ENCODE assay signal across 20 cellular contexts in genomic region chr20:1876217-1876921, GRCh38. TPM values are rescaled to one million over a fixed set of nuclear protein-coding genes. Genes with fewer than 3 reads are reported as not detected.
A peak's percentile ranks its signal among the peaks of the same experiment; 100 is the strongest.
DNase-seq lines count a peak whose midpoint lies in the region; ATAC-seq and TF ChIP-seq lines count a peak whose summit lies in the region.
"Had no signal": no experiment of that assay in that cellular context is flagged by ENCODE, and none has a peak within 500 bp of the region (broad histone marks: within the 10 kb centered on the region; RNA-seq: fewer than 3 reads in every experiment).

No MANE protein-coding gene starts in this region.

- H3K9me3 ChIP-seq in BE2C: no peaks in the 10 kb centered on the region
- H3K9me3 ChIP-seq: BLaER1, HAP-1, tibial artery had no signal

- BruUV-seq in Calu3 (replicated peaks; lab: Mats Ljungman, UMichigan): no TSS peak

- H3K9me3 Mint-ChIP-seq in Calu3 (ENCODE audit: low read depth, unreplicated experiment): no peaks in the 10 kb centered on the region
- H3K9me3 Mint-ChIP-seq: activated T-helper 1 cell treated with anti-CD3 and anti-CD28 coated beads, Interleukin-12 subunit alpha, Interleukin-12 subunit beta, Interleukin-2, Interleukin-4 antibody, amounts not matched to agents 30 ng/mL and 10 ng/mL and 1 ng/mL, durations not matched to agents 14 hours and 24 hours and 36 hours; neural progenitor cell; stimulated activated memory B cell treated with anti-CD40 and anti-IgM and Interleukin-4, amounts not matched to agents 10 μg/mL and 1 μg/mL and 100 μg/mL, for 72 hours had no signal

- H3K4me3 Mint-ChIP-seq in Calu3 (ENCODE audit: low read depth, unreplicated experiment): no peak overlapping the region
- H3K4me3 Mint-ChIP-seq: activated T-helper 1 cell treated with anti-CD3 and anti-CD28 coated beads, Interleukin-12 subunit alpha, Interleukin-12 subunit beta, Interleukin-2, Interleukin-4 antibody, amounts not matched to agents 30 ng/mL and 10 ng/mL and 1 ng/mL, durations not matched to agents 14 hours and 24 hours and 36 hours; neural progenitor cell; stimulated activated memory B cell treated with anti-CD40 and anti-IgM and Interleukin-4, amounts not matched to agents 10 μg/mL and 1 μg/mL and 100 μg/mL, for 72 hours had no signal

- H3K4me3 ChIP-seq in BE2C (ENCODE audit: low read depth, low read length): no peak overlapping the region
- H3K4me3 ChIP-seq: BLaER1, cardiac muscle cell, HAP-1, neural progenitor cell, tibial artery had no signal

- CTCF ChIA-PET in Calu3 (lab: Charles Lee): no interaction called here

- H3K27me3 Mint-ChIP-seq in Calu3 (ENCODE audit: unreplicated experiment): no peaks in the 10 kb centered on the region
- H3K27me3 Mint-ChIP-seq: stimulated activated memory B cell treated with anti-CD40 and anti-IgM and Interleukin-4, amounts not matched to agents 10 μg/mL and 1 μg/mL and 100 μg/mL, for 72 hours had no signal

- no peaks in the 10 kb centered on the region for H3K4me1 ChIP-seq in BE2C
- H3K4me1 ChIP-seq: HAP-1, neural progenitor cell had no signal

- peak; percentile 10 for DNase-seq in BE2C
- DNase-seq in Calu3: peak; percentile 54
- DNase-seq in NCI-H69 (lab: John Stamatoyannopoulos, UW): peak; percentile 87
- DNase-seq in caudate nucleus (lab: John Stamatoyannopoulos, UW): no peak
- no peak for DNase-seq in cerebellum (ENCODE audit: low spot score)
- no peak for DNase-seq in NCI-H1092 treated with DMSO at 0.1 percent for 48 hours (lab: John Stamatoyannopoulos, UW)
- DNase-seq: activated CD8-positive, alpha-beta memory T cell treated with anti-CD3 and anti-CD28 coated beads for 24 hours; effector CD4-positive, alpha-beta T cell; midbrain; NCI-H187 treated with DMSO at 0.1 percent for 48 hours; NCI-H524; tibial artery had no signal

- H3K4me1 Mint-ChIP-seq in Calu3 (ENCODE audit: low read depth, unreplicated experiment): peaks cover 27% of the 10 kb centered on the region

- H3K36me3 ChIP-seq in BE2C: no peaks in the 10 kb centered on the region
- H3K36me3 ChIP-seq: BLaER1, cardiac muscle cell, HAP-1, neural progenitor cell, tibial artery had no signal

- ATAC-seq in GM19023 (IDR thresholded peaks at IDR 0.05; ENCODE audit: unreplicated experiment): no peak

- peaks cover 20% of the 10 kb centered on the region for H3K36me3 Mint-ChIP-seq in Calu3 (ENCODE audit: insufficient read depth, unreplicated experiment)
- H3K36me3 Mint-ChIP-seq: neural progenitor cell; stimulated activated memory B cell treated with anti-CD40 and anti-IgM and Interleukin-4, amounts not matched to agents 10 μg/mL and 1 μg/mL and 100 μg/mL, for 72 hours had no signal

- no peaks in the 10 kb centered on the region for H3K27me3 ChIP-seq in BE2C
- H3K27me3 ChIP-seq: BLaER1, cardiac muscle cell, neural progenitor cell had no signal

- TF ChIP-seq CTCF in BE2C (IDR thresholded peaks at IDR 0.05; ENCODE audit: low read depth, low read length): no peak
- TF ChIP-seq CTCF in Calu3 (IDR thresholded peaks at IDR 0.05; ENCODE audit: unreplicated experiment): no peak

- peak overlapping the region; percentile 2 for H3K27ac ChIP-seq in caudate nucleus (ENCODE audit: low read depth, low read length)
- H3K27ac ChIP-seq: BLaER1, cardiac muscle cell, KMS-11, neural progenitor cell, tibial artery had no signal

- H3K27ac Mint-ChIP-seq in Calu3 (ENCODE audit: unreplicated experiment): no peak overlapping the region
- H3K27ac Mint-ChIP-seq: activated T-helper 1 cell treated with anti-CD3 and anti-CD28 coated beads, Interleukin-12 subunit alpha, Interleukin-12 subunit beta, Interleukin-2, Interleukin-4 antibody, amounts not matched to agents 30 ng/mL and 10 ng/mL and 1 ng/mL, durations not matched to agents 14 hours and 24 hours and 36 hours; neural progenitor cell had no signal

- intact Hi-C loops in Calu3 (cut with micrococcal nuclease; ENCODE audit: unreplicated experiment): no loop called here

RNA-seq across cellular contexts. Expression of gene SIRPA, which starts 18.8 kb away (rescaled TPM):
- 0.40 TPM for polyA plus RNA-seq in BE2C (2012; ENCODE audit: insufficient read depth, insufficient read length, low read depth)
- total RNA-seq in Calu3 (2022) (24.0 and 28.3 TPM in 2 replicates), cerebellum (8.0 TPM)
- total RNA-seq: activated T-helper 1 cell treated with anti-CD3 and anti-CD28 coated beads, Interleukin-12 subunit alpha, Interleukin-12 subunit beta, Interleukin-2, Interleukin-4 antibody, amounts not matched to agents 30 ng/mL and 10 ng/mL and 1 ng/mL, durations not matched to agents 14 hours and 24 hours and 36 hours had no signal

Comparison
In these comparisons a context has a peak if more than half of its experiments do, and no peak if none do; other contexts are left out.
1. DNase-seq: peak in BE2C (single experiment), Calu3 (single experiment) and NCI-H69 (single experiment); none in caudate nucleus (0 of 61), cerebellum (single experiment) and NCI-H1092 treated with DMSO at 0.1 percent for 48 hours (single experiment).